In the genomic region with DNA sequence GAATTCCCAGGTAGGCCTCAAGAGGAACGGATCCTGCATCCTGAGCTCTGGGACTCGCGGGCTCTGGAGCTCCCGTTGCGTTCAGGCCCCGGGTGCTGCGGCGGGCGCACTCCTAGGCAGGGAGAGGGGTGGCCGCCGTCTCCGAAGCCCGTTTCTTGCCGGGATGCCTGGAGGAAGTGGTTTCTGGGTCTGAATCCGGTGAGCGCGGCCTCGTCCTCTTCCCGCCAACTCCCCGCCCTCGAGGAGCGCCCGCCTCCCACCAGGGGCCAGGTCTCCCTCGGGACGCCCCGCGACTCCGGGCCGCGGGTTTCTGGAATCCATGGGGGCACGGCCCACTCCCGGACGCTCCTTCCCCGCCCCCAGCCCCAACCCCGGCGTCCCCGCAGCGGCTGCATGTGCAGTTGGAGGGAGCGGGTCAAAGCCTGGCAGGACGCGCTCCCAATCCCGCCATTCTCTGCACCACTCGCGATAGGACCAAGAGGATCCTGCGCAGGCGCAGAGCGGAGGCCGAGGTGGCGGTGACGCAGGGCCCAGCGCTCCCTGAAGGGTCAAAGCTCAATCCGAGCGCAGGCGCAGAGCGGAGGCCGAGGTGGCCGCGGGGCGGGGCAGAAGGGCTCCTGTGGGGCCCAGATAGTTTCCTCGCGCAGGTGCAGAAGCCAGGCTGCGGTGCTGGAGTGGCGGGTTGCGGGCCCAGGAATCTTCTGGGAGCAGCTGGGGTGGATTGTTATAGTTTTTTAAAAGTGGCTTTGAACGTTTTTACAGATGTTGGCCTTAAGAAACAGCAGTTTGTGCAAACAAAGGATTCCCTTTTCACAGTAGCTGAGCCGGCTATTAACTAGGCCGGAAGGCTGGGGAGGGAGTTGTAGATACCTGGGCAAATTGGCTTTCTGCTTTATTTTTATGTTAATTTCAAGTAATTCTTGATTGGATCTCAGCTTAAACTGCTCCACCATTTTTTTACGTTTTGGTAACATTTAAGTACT, we compare ENCODE assay signal across 15 cellular contexts.
A peak's percentile ranks its signal among the peaks of the same experiment; 100 is the strongest.
DNase-seq lines count a peak whose midpoint lies in the region; ATAC-seq, FAIRE-seq and TF ChIP-seq lines count a peak whose summit lies in the region.
"Had no signal": no experiment of that assay in that cellular context is flagged by ENCODE, and none has a peak within 500 bp of the region (broad histone marks: within the 10 kb centered on the region; RNA-seq: fewer than 3 reads in every experiment).

No MANE protein-coding gene starts in this region.

- intact Hi-C loops in lower lobe of right lung (cut with DNase I) (no loop called here), thyroid gland (cut with DNase I) (no loop called here)

- H4K20me1 ChIP-seq in SK-N-SH (ENCODE audit: insufficient read depth) = no peaks in the 10 kb centered on the region
- no peaks in the 10 kb centered on the region for H4K20me1 ChIP-seq in H1 (replicated peaks in 1 of 2; ENCODE audit: control insufficient read depth in 1 of 2, insufficient read depth in 2 of 2, low read length in 2 of 2)

- no peak overlapping the region for H3K14ac ChIP-seq in H1 (ENCODE audit: insufficient read length)

- H2BK20ac ChIP-seq in H1 (ENCODE audit: low read length) = no peak overlapping the region

- H3K4me3 ChIP-seq in SK-N-SH (ENCODE audit: low read depth in 2 of 2, low read length in 1 of 2) (no peak overlapping the region), H1 (ENCODE audit: extremely low read depth in 1 of 4, insufficient read depth in 2 of 4, low read depth in 3 of 4, low read length in 4 of 4) (no peak overlapping the region), lower lobe of right lung (peak overlapping the region; percentile 29), thyroid gland (replicated peaks in 1 of 3) (no peak overlapping the region)

- H3K4me1 ChIP-seq in SK-N-SH (ENCODE audit: control insufficient read depth in 1 of 2, insufficient read depth in 2 of 2, low read depth in 1 of 2, low read length in 1 of 2) (no peaks in the 10 kb centered on the region), H1 (replicated peaks in 1 of 4; ENCODE audit: control insufficient read depth in 3 of 4, insufficient read depth in 4 of 4, low read length in 3 of 4) (no peaks in the 10 kb centered on the region; a peak in 1 of 7 replicates), lower lobe of right lung (no peaks in the 10 kb centered on the region), thyroid gland (no peaks in the 10 kb centered on the region)

- H3K27ac ChIP-seq in SK-N-SH (ENCODE audit: low read depth in 2 of 2, low read length in 1 of 2) (no peak overlapping the region), H1 (ENCODE audit: low read depth, low read length) (no peak overlapping the region), lower lobe of right lung (no peak overlapping the region), thyroid gland (no peak overlapping the region)

- TF ChIP-seq CTCF in SK-N-SH (IDR thresholded peaks at IDR 0.05) (no peak), H1 (IDR thresholded peaks at IDR 0.05; ENCODE audit: control extremely low read depth in 1 of 3, insufficient read depth in 1 of 3, low read depth in 1 of 3, low read length in 3 of 3) (no peak), lower lobe of right lung (IDR thresholded peaks at IDR 0.05) (no peak), thyroid gland (IDR thresholded peaks at IDR 0.05) (no peak)

- H3K4me2 ChIP-seq in SK-N-SH (no peak overlapping the region), H1 (ENCODE audit: insufficient read depth in 1 of 2, low read depth in 2 of 2, low read length in 2 of 2) (no peak overlapping the region)

- H3K79me1 ChIP-seq in H1 (ENCODE audit: low read depth, low read length) = no peaks in the 10 kb centered on the region

- H3K9me3 ChIP-seq in SK-N-SH = no peaks in the 10 kb centered on the region
- H3K9me3 ChIP-seq in H1 (ENCODE audit: insufficient read depth in 2 of 2, low read depth in 1 of 2, low read length in 1 of 2) = peaks cover 8 to 18% of the 10 kb centered on the region in 2 experiments; a peak in 3 of 4 replicates
- peaks cover 10% of the 10 kb centered on the region for H3K9me3 ChIP-seq in lower lobe of right lung
- H3K9me3 ChIP-seq in thyroid gland = no peaks in the 10 kb centered on the region

- ATAC-seq in SK-N-SH treated with all-trans-retinoic acid at 6 μM for 48 hours (no peak), lower lobe of right lung (peak; percentile 82 to 83), GM18517 (IDR thresholded peaks at IDR 0.05; ENCODE audit: unreplicated experiment) (no peak)
- ATAC-seq: activated CD4-positive, CD25-positive, alpha-beta regulatory T cell treated with anti-CD3 and anti-CD28 coated beads, Interleukin-2, amount 50 U/mL, for 24 hours had no signal

- H2BK120ac ChIP-seq in H1 (replicated peaks; ENCODE audit: low read depth, low read length) = no peak overlapping the region

- no peak for TF ChIP-seq POLR2A in H1 (IDR thresholded peaks at IDR 0.05; ENCODE audit: control extremely low read depth in 1 of 2, low read depth in 2 of 2, low read length in 2 of 2)
- no peak for TF ChIP-seq POLR2A in thyroid gland (IDR thresholded peaks at IDR 0.05)

- H3K18ac ChIP-seq in H1 (ENCODE audit: extremely low read depth, low read length) = no peak overlapping the region

- TF ChIP-seq RAD21 in SK-N-SH (IDR thresholded peaks at IDR 0.05; ENCODE audit: low read length) = no peak
- no peak for TF ChIP-seq RAD21 in H1 (IDR thresholded peaks at IDR 0.05 in 1 of 2, conservative IDR thresholded peaks at IDR 0.05 in 1 of 2; ENCODE audit: low read depth in 2 of 2, low read length in 2 of 2)

- no peak overlapping the region for H2BK12ac ChIP-seq in H1 (ENCODE audit: low read depth, low read length)

- no peak overlapping the region for H4K91ac ChIP-seq in H1 (replicated peaks; ENCODE audit: insufficient read length, low read length)

- H3K79me2 ChIP-seq in SK-N-SH (ENCODE audit: insufficient read depth) (no peaks in the 10 kb centered on the region), H1 (ENCODE audit: control insufficient read depth in 1 of 2, insufficient read depth in 2 of 2, low read length in 2 of 2) (no peaks in the 10 kb centered on the region)

- H3K56ac ChIP-seq in H1 (replicated peaks; ENCODE audit: insufficient read length, low read depth, low read length) = no peak overlapping the region

- FAIRE-seq in H1 (lab: Jason Lieb, UNC) = no peak
- FAIRE-seq: A204.1 had no signal

- no peak overlapping the region for H2BK5ac ChIP-seq in H1 (ENCODE audit: low read depth, low read length)

- no peaks in the 10 kb centered on the region for H3K23me2 ChIP-seq in H1 (ENCODE audit: low read depth, low read length)

- POLR2A ChIA-PET in SK-N-SH (lab: Yijun Ruan, JAX) (no interaction called here), H1 (lab: Charles Lee; ENCODE audit: partially characterized antibody) (no interaction called here)

- no peak overlapping the region for H2BK15ac ChIP-seq in H1 (ENCODE audit: low read length)

- H3K4ac ChIP-seq in H1 (replicated peaks; ENCODE audit: insufficient read length, low read depth, low read length) = no peak overlapping the region

- no peak overlapping the region for H3K23ac ChIP-seq in H1 (ENCODE audit: insufficient read length)

- H3K27me3 ChIP-seq in SK-N-SH (ENCODE audit: insufficient read depth) (no peaks in the 10 kb centered on the region), H1 (replicated peaks in 1 of 4; ENCODE audit: control insufficient read depth in 3 of 4, extremely low read depth in 1 of 4, insufficient read depth in 3 of 4, low read length in 3 of 4) (no peaks in the 10 kb centered on the region), lower lobe of right lung (ENCODE audit: low read depth) (no peaks in the 10 kb centered on the region), thyroid gland (no peaks in the 10 kb centered on the region)

- H2AFZ ChIP-seq in SK-N-SH (ENCODE audit: low read depth) (no peak overlapping the region), H1 (ENCODE audit: low read length) (no peak overlapping the region)

- no peaks in the 10 kb centered on the region for H3F3A ChIP-seq in SK-N-SH (replicated peaks; ENCODE audit: insufficient read depth)

- DNase-seq in SK-N-SH = peak; percentile 8
- peak in 1 of 2 experiments; percentile 3 for DNase-seq in H1 (ENCODE audit: low read depth in 1 of 2, low spot score in 2 of 2)
- peak; percentile 72 for DNase-seq in lower lobe of right lung
- DNase-seq in thyroid gland = peak; percentile 8 to 22
- DNase-seq in MV-4-11 (lab: John Stamatoyannopoulos, UW) = no peak
- no peak for DNase-seq in NOMO-1 treated with DMSO at 0.1 percent for 48 hours (lab: John Stamatoyannopoulos, UW; ENCODE audit: unreplicated experiment)
- DNase-seq: activated T-cell treated with anti-CD3 and anti-CD28 coated beads, Interleukin-2, amount 50 U/mL, for 24 hours; amniotic stem cell; CD8-positive, alpha-beta memory T cell; KG1; NCI-H2029 treated with DMSO at 0.1 percent for 48 hours had no signal

- 64% methylated on average over 21 of the region's 68 CpGs for WGBS in SK-N-SH (ENCODE audit: low lambda C conversion rate)
- WGBS in H1 (ENCODE audit: extremely low coverage in 1 of 2, insufficient coverage in 1 of 2, insufficient read length in 1 of 2, insufficient replicate concordance in 2 of 2, low coverage in 1 of 2, low lambda C conversion rate in 2 of 2, missing lambda C conversion rate in 1 of 2), 2 experiments = 94% methylated on average over 24 of the region's 68 CpGs; no CpG with 5 or more reads in 1 of the 2 experiments
- WGBS in thyroid gland, 2 donors = 39 to 59% methylated on average over 13 to 42 of the region's 68 CpGs

- H3K9ac ChIP-seq in SK-N-SH (no peak overlapping the region), H1 (replicated peaks in 1 of 4; ENCODE audit: extremely low read depth in 1 of 4, low read depth in 3 of 4, low read length in 3 of 4) (no peak overlapping the region)

- H4K5ac ChIP-seq in H1 (ENCODE audit: insufficient read length, low read depth, low read length) = no peak overlapping the region

- peak overlapping the region; percentile 35; the same call in 1 of the 2 replicates for H4K8ac ChIP-seq in H1 (ENCODE audit: extremely low read depth, insufficient read depth, low read length)

- H3K36me3 ChIP-seq in SK-N-SH (replicated peaks in 1 of 2; ENCODE audit: control insufficient read depth in 1 of 2, insufficient read depth in 2 of 2, low read length in 1 of 2) (no peaks in the 10 kb centered on the region), H1 (ENCODE audit: control insufficient read depth in 2 of 4, insufficient read depth in 4 of 4, low read length in 3 of 4) (no peaks in the 10 kb centered on the region), lower lobe of right lung (no peaks in the 10 kb centered on the region), thyroid gland (no peaks in the 10 kb centered on the region)

- no peak overlapping the region for H2AK5ac ChIP-seq in H1 (ENCODE audit: low read depth, low read length)

- H3K9me2 ChIP-seq in SK-N-SH = no peaks in the 10 kb centered on the region

- TF ChIP-seq EP300 in SK-N-SH (IDR thresholded peaks at IDR 0.05; ENCODE audit: borderline replicate concordance in 1 of 2, low read depth in 1 of 2, low read length in 1 of 2) = no peak
- TF ChIP-seq EP300 in H1 (IDR thresholded peaks at IDR 0.05; ENCODE audit: borderline replicate concordance in 1 of 2, low read depth in 2 of 2, low read length in 2 of 2) = no peak

- CTCF ChIA-PET in SK-N-SH (lab: Yijun Ruan, JAX) = no interaction called here
- CTCF ChIA-PET in H1 (lab: Charles Lee; ENCODE audit: partially characterized antibody) = interaction anchor here (0.6 kb wide), 1 partner anchor 74 kb away, joined by 3 read pairs; no protein-coding TSS in a partner anchor

TF ChIP-seq in SK-N-SH treated with all-trans-retinoic acid at 6 μM for 48 hours, 23 proteins besides CTCF, POLR2A, EP300 and RAD21 (continues in another document):
- TF ChIP-seq ZFP3 (CRISPR knock-in tag; IDR thresholded peaks at IDR 0.05) = no peak

Comparison
In these comparisons a context has a peak if more than half of its experiments do, and no peak if none do; other contexts are left out.
1. DNase-seq: peak in SK-N-SH (single experiment), lower lobe of right lung (single experiment) and thyroid gland (2 of 2); none in MV-4-11 (single experiment) and NOMO-1 treated with DMSO at 0.1 percent for 48 hours (single experiment).
2. ATAC-seq: peak in lower lobe of right lung (2 of 2); none in SK-N-SH treated with all-trans-retinoic acid at 6 μM for 48 hours (single experiment) and GM18517 (single experiment).